Comparison of ENCODE assay signal across 1 cellular context in the genomic region with DNA sequence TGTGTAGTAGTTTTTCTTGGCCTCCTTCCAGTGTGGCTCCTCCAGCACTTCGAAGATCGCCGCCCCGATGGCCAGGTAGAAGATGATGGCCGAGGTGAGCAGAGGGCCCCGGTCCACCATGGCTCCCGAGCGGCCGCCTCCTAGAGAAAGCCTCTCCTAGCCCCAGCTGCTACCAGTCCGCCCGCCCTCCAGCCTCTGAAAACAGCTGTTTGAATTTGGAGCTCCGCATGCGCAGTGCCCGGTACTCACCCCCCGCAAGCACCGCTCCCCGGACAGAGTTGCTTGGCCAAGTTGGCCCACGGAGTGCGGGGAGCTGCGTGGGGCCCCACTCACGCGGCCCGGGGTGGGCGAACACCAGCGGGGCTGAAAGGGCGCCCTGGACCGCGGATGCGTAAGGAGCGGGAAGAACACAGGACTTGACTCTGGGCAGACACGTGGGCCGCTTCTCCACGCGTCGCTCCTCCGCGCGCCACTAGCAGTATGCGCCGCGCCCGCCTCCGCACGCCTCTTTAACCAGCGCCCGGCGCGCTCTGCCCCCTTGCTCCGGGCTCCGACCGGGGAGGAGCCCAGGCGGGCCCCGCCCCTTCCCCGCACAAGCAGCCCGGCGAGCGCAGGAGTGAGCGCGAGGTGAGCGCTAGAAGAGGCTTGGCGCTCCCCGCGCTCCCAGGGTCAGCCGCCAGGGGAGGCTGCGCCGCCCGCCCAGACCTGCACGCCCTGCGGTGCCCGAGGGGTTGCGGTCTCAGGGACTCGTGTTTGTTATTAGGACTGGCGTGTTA.
A peak's percentile ranks its signal among the peaks of the same experiment; 100 is the strongest.
TF ChIP-seq lines count a peak whose summit lies in the region.

A gene with protein sequence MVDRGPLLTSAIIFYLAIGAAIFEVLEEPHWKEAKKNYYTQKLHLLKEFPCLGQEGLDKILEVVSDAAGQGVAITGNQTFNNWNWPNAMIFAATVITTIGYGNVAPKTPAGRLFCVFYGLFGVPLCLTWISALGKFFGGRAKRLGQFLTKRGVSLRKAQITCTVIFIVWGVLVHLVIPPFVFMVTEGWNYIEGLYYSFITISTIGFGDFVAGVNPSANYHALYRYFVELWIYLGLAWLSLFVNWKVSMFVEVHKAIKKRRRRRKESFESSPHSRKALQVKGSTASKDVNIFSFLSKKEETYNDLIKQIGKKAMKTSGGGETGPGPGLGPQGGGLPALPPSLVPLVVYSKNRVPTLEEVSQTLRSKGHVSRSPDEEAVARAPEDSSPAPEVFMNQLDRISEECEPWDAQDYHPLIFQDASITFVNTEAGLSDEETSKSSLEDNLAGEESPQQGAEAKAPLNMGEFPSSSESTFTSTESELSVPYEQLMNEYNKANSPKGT (minus strand): TSS at position 484 of the 776 bp plus-strand sequence. CDS start 364 bp downstream, at position 120.

TF ChIP-seq in K562, 482 proteins besides CTCF, POLR2A, EP300 and RAD21 (continued from another document and continues in another):
- TF ChIP-seq, protein P1, sequence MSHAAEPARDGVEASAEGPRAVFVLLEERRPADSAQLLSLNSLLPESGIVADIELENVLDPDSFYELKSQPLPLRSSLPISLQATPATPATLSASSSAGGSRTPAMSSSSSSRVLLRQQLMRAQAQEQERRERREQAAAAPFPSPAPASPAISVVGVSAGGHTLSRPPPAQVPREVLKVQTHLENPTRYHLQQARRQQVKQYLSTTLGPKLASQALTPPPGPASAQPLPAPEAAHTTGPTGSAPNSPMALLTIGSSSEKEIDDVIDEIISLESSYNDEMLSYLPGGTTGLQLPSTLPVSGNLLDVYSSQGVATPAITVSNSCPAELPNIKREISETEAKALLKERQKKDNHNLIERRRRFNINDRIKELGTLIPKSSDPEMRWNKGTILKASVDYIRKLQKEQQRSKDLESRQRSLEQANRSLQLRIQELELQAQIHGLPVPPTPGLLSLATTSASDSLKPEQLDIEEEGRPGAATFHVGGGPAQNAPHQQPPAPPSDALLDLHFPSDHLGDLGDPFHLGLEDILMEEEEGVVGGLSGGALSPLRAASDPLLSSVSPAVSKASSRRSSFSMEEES (CRISPR knock-in tag; IDR thresholded peaks at IDR 0.05), result no peak
- TF ChIP-seq CBFB (CRISPR knock-in tag; IDR thresholded peaks at IDR 0.05) (no peak; the same call in 1 of the 2 replicates), HBP1 (CRISPR knock-in tag; IDR thresholded peaks at IDR 0.05) (no peak), POU5F1 (IDR thresholded peaks at IDR 0.05; ENCODE audit: borderline replicate concordance, low read depth, low read length, partially characterized antibody) (no peak), MBD2 (IDR thresholded peaks at IDR 0.05; ENCODE audit: borderline replicate concordance, low read depth) (peak; percentile 67; the same call in 1 of the 2 replicates), CBFA2T2 (conservative IDR thresholded peaks at IDR 0.05) (no peak), SPI1 (IDR thresholded peaks at IDR 0.05; ENCODE audit: borderline replicate concordance, low read depth, low read length) (no peak), ETV5 (CRISPR knock-in tag; IDR thresholded peaks at IDR 0.05; ENCODE audit: low read depth) (peak; percentile 61; the same call in 1 of the 2 replicates), FOXM1 (IDR thresholded peaks at IDR 0.05; ENCODE audit: low read depth) (0 out of 2 replicates have a peak, but pooled peaks have one; percentile 6), FOXM1 (CRISPR knock-in tag; IDR thresholded peaks at IDR 0.05; ENCODE audit: low read depth) (0 out of 2 replicates have a peak, but pooled peaks have one; percentile 32), NONO (IDR thresholded peaks at IDR 0.05; ENCODE audit: low read depth in 2 of 2, low read length in 1 of 2) (peak; percentile 77 to 98), NEUROD1 (IDR thresholded peaks at IDR 0.05; ENCODE audit: borderline replicate concordance, low read depth, low read length, partially characterized antibody) (no peak), TAF1 (IDR thresholded peaks at IDR 0.05; ENCODE audit: control insufficient read depth, extremely low read depth, insufficient read depth, low read length, severe bottlenecking) (peak; percentile 81), SP1 (CRISPR knock-in tag; IDR thresholded peaks at IDR 0.05) (peak; percentile 88), ZBTB33 (CRISPR knock-in tag; IDR thresholded peaks at IDR 0.05) (peak; percentile 30; the same call in 1 of the 2 replicates), DMBX1 (CRISPR knock-in tag; IDR thresholded peaks at IDR 0.05; ENCODE audit: borderline replicate concordance) (no peak), PTBP1 (IDR thresholded peaks at IDR 0.05; ENCODE audit: low read depth, low read length) (no peak), ZKSCAN3 (CRISPR knock-in tag; IDR thresholded peaks at IDR 0.05) (no peak), GABPB2 (CRISPR knock-in tag; conservative IDR thresholded peaks at IDR 0.05) (no peak), NFYB (IDR thresholded peaks at IDR 0.05; ENCODE audit: extremely low read depth, insufficient read length) (no peak), NR2F6 (CRISPR knock-in tag; IDR thresholded peaks at IDR 0.05) (no peak), SIN3A (IDR thresholded peaks at IDR 0.05; ENCODE audit: borderline replicate concordance in 2 of 2, control insufficient read depth in 1 of 2, low read depth in 2 of 2, low read length in 2 of 2) (peak; percentile 97), ZNF395 (CRISPR knock-in tag; IDR thresholded peaks at IDR 0.05) (peak; percentile 77; the same call in 1 of the 2 replicates), ZNF280A (IDR thresholded peaks at IDR 0.05; ENCODE audit: low read depth, partially characterized antibody) (no peak), BDP1 (IDR thresholded peaks at IDR 0.05; ENCODE audit: insufficient read depth, insufficient read length) (no peak), NR4A1 (CRISPR knock-in tag; IDR thresholded peaks at IDR 0.05) (no peak), NR4A1 (tag; IDR thresholded peaks at IDR 0.05) (peak; percentile 14; the same call in 1 of the 2 replicates), ZKSCAN1 (IDR thresholded peaks at IDR 0.05; ENCODE audit: low read depth, low read length) (no peak), RREB1 (CRISPR knock-in tag; IDR thresholded peaks at IDR 0.05) (no peak), BCOR (IDR thresholded peaks at IDR 0.05) (peak; percentile 78), CBX2 (IDR thresholded peaks at IDR 0.05; ENCODE audit: insufficient read depth, low read length, poor library complexity, severe bottlenecking) (no peak), GTF2E2 (tag; IDR thresholded peaks at IDR 0.05) (peak; percentile 75; the same call in 1 of the 2 replicates), TOE1 (IDR thresholded peaks at IDR 0.05; ENCODE audit: borderline replicate concordance) (peak; percentile 70), TOE1 (CRISPR knock-in tag; IDR thresholded peaks at IDR 0.05; ENCODE audit: borderline replicate concordance, low read depth) (no peak), ZNF121 (CRISPR knock-in tag; conservative IDR thresholded peaks at IDR 0.05) (no peak), TAF15 (IDR thresholded peaks at IDR 0.05; ENCODE audit: low read depth, low read length) (no peak), SIN3B (IDR thresholded peaks at IDR 0.05; ENCODE audit: low read depth) (peak; percentile 69), IRF2 (CRISPR knock-in tag; IDR thresholded peaks at IDR 0.05) (no peak), TRIM24 (IDR thresholded peaks at IDR 0.05) (0 out of 4 replicates have a peak, but pooled peaks of 1 of the 2 experiments have one; percentile 24), RFX7 (CRISPR knock-in tag; IDR thresholded peaks at IDR 0.05) (no peak), PPARD (CRISPR knock-in tag; IDR thresholded peaks at IDR 0.05) (no peak), LEF1 (IDR thresholded peaks at IDR 0.05) (0 out of 2 replicates have a peak, but pooled peaks have one; percentile 32)
- TF ChIP-seq, protein P2, sequence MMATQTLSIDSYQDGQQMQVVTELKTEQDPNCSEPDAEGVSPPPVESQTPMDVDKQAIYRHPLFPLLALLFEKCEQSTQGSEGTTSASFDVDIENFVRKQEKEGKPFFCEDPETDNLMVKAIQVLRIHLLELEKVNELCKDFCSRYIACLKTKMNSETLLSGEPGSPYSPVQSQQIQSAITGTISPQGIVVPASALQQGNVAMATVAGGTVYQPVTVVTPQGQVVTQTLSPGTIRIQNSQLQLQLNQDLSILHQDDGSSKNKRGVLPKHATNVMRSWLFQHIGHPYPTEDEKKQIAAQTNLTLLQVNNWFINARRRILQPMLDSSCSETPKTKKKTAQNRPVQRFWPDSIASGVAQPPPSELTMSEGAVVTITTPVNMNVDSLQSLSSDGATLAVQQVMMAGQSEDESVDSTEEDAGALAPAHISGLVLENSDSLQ (IDR thresholded peaks at IDR 0.05), result no peak
